In genomic region chr11:7892751-7893356, GRCh38 we compare ENCODE assay signal across 8 cellular contexts. TPM values are rescaled to one million over a fixed set of nuclear protein-coding genes. Genes with fewer than 3 reads are reported as not detected.
DNase-seq lines count a peak whose midpoint lies in the region; ATAC-seq and TF ChIP-seq lines count a peak whose summit lies in the region.
"Had no signal": no experiment of that assay in that cellular context is flagged by ENCODE, and none has a peak within 500 bp of the region (broad histone marks: within the 10 kb centered on the region; RNA-seq: fewer than 3 reads in every experiment).

No MANE protein-coding gene starts in this region.

- ATAC-seq in GM19452 (IDR thresholded peaks at IDR 0.05; ENCODE audit: unreplicated experiment): peak; percentile 62
- ATAC-seq in HG03432 (IDR thresholded peaks at IDR 0.05; ENCODE audit: unreplicated experiment): peak; percentile 61

- peaks cover 26% of the 10 kb centered on the region for H3K4me1 Mint-ChIP-seq in MCF 10A (ENCODE audit: insufficient read depth, unreplicated experiment)

- no peaks in the 10 kb centered on the region for H3K36me3 ChIP-seq in tibial artery

- no peaks in the 10 kb centered on the region for H3K9me3 Mint-ChIP-seq in MCF 10A (ENCODE audit: unreplicated experiment)

- no peak overlapping the region for H3K4me3 ChIP-seq in tibial artery

- peak overlapping the region; percentile 54 for H3K27ac Mint-ChIP-seq in MCF 10A (ENCODE audit: low read depth, unreplicated experiment)

- intact Hi-C loops in MCF 10A (cut with micrococcal nuclease): loop anchor here (1.0 to 2.0 kb wide), 2 partner anchors 94 to 206 kb away; partner anchors contain the start of gene EIF3F
- intact Hi-C loops in tibial artery (cut with DNase I; ENCODE audit: low total_unique reads): no loop called here

- DNase-seq in EH (ENCODE audit: low read depth) (peak; percentile 76), NCI-H774 (lab: John Stamatoyannopoulos, UW) (peak; percentile 27), MCF 10A (ENCODE audit: unreplicated experiment) (peak; percentile 66), kidney tubule cell (ENCODE audit: low spot score) (peak; percentile 72), tibial artery (no peak)

- H3K9me3 ChIP-seq in tibial artery: no peaks in the 10 kb centered on the region

- TF ChIP-seq CTCF in MCF 10A (IDR thresholded peaks at IDR 0.05; ENCODE audit: unreplicated experiment) (peak; percentile 68), tibial artery (IDR thresholded peaks at IDR 0.05) (peak; percentile 52 to 58)

- no peaks in the 10 kb centered on the region for H3K4me1 ChIP-seq in tibial artery

- no peak overlapping the region for H3K4me3 Mint-ChIP-seq in MCF 10A (ENCODE audit: unreplicated experiment)

- H3K27ac ChIP-seq in tibial artery: no peak overlapping the region

- BruUV-seq in MCF 10A (replicated peaks; lab: Mats Ljungman, UMichigan): no TSS peak

- POLR2A ChIA-PET in MCF 10A (lab: Yijun Ruan, JAX): interaction anchor here (0.5 to 4.2 kb wide), 3 partner anchors 71 to 113 kb away, joined by 3 to 36 read pairs (median 7); partner anchors contain the start of gene EIF3F

- no peaks in the 10 kb centered on the region for H3K36me3 Mint-ChIP-seq in MCF 10A (ENCODE audit: insufficient read depth, unreplicated experiment)

- H3K27me3 Mint-ChIP-seq in MCF 10A (ENCODE audit: insufficient read depth, unreplicated experiment): no peaks in the 10 kb centered on the region

- CTCF ChIA-PET in MCF 10A (lab: Yijun Ruan, JAX): interaction anchor here (0.6 to 8.1 kb wide), 46 partner anchors 9 to 1334 kb away, joined by 3 to 260 read pairs (median 4); partner anchors contain the start of genes EIF3F and NLRP10

- peaks cover 0 to 2% of the 10 kb centered on the region in 2 donors for H3K27me3 ChIP-seq in tibial artery

RNA-seq across cellular contexts. Expression of gene OR10A6, which starts 38.2 kb away (rescaled TPM):
- total RNA-seq in MCF 10A (2022): not detected in 2 replicates
- total RNA-seq: temporal lobe had no signal

RNA-seq across cellular contexts. Expression of gene OR10A3, which starts 48.7 kb away (rescaled TPM):
- not detected in 2 replicates for total RNA-seq in MCF 10A (2022)
- total RNA-seq: temporal lobe had no signal

Comparison
In these comparisons a context has a peak if more than half of its experiments do, and no peak if none do; other contexts are left out.
1. DNase-seq: peak in EH (single experiment), NCI-H774 (single experiment), MCF 10A (single experiment) and kidney tubule cell (single experiment); none in tibial artery (0 of 2).